ENCODE assay signal across 33 cellular contexts in the genomic region with DNA sequence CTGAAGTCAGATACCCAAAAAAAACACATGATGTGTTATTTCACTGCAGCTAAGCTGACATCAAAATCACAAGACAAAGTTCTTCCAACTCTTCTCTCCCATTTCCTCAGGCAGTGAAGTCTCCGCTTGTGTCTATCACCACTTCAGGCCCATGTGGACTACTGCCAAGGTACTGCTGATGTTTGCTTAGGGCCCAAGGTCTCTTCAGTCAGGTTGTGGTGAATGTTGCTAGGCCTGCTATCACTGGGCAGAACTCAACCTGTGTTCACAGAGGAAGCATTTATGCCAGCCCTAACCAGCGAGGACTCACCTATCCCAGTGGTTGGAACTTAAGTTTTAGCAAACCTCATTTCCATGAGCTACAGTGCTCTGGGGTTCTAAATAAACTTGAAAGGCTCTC.
A peak's percentile ranks its signal among the peaks of the same experiment; 100 is the strongest.
DNase-seq lines count a peak whose midpoint lies in the region; ATAC-seq, FAIRE-seq and TF ChIP-seq lines count a peak whose summit lies in the region.
"Had no signal": no experiment of that assay in that cellular context is flagged by ENCODE, and none has a peak within 500 bp of the region (broad histone marks: within the 10 kb centered on the region; RNA-seq: fewer than 3 reads in every experiment).

No MANE protein-coding gene starts in this region.

- no peak overlapping the region for H4K8ac ChIP-seq in trophoblast cell (ENCODE audit: low read depth, low read length)

- CTCF ChIA-PET in HepG2 (lab: Yijun Ruan, JAX; ENCODE audit: low intra/inter-chr PET ratio, low total read pairs), result interaction anchor here (0.7 kb wide), 1 partner anchor 1811 kb away, joined by 3 read pairs; no protein-coding TSS in a partner anchor

- no peak overlapping the region for H2AK5ac ChIP-seq in trophoblast cell (ENCODE audit: low read length)

- no peaks in the 10 kb centered on the region for H3K36me3 ChIP-seq in HepG2 (replicated peaks in 1 of 2; ENCODE audit: control insufficient read depth in 1 of 2, insufficient read depth in 2 of 2, low read length in 2 of 2)
- H3K36me3 ChIP-seq in right lobe of liver, result no peaks in the 10 kb centered on the region
- H3K36me3 ChIP-seq in body of pancreas (replicated peaks in 1 of 2; ENCODE audit: insufficient read depth in 1 of 2, low read depth in 2 of 2), result no peaks in the 10 kb centered on the region
- no peaks in the 10 kb centered on the region for H3K36me3 ChIP-seq in pancreas
- no peaks in the 10 kb centered on the region for H3K36me3 ChIP-seq in trophoblast cell (ENCODE audit: control insufficient read depth in 1 of 2, insufficient read depth in 2 of 2, low read length in 2 of 2)
- H3K36me3 ChIP-seq: BE2C; BLaER1; BLaER1 treated with 17β-estradiol and CSF1 and Interleukin-3, amounts not matched to agents 10 nM and 100 nM had no signal

- 0% methylated on average over 1 of the region's 2 CpGs for WGBS in HepG2 (ENCODE audit: low lambda C conversion rate)
- WGBS in right lobe of liver (ENCODE audit: insufficient coverage, low coverage, low lambda C conversion rate, missing lambda C conversion rate), result 60% methylated on average over 2 of the region's 2 CpGs
- WGBS in body of pancreas, 2 donors, result 23 to 36% methylated on average over 1 to 2 of the region's 2 CpGs
- WGBS in pancreas, 2 donors, result 39 to 46% methylated on average over 2 of the region's 2 CpGs
- no CpG with 5 or more reads among the region's 2 CpGs for WGBS in trophoblast cell (ENCODE audit: extremely low coverage, insufficient coverage, insufficient read length)

- H3K79me2 ChIP-seq in HepG2 (ENCODE audit: insufficient read depth, low read length) (no peaks in the 10 kb centered on the region), trophoblast cell (ENCODE audit: control insufficient read depth, insufficient read depth, low read length, poor library complexity) (no peaks in the 10 kb centered on the region)

- FAIRE-seq in HepG2 (lab: Jason Lieb, UNC) (no peak), pancreas (lab: Jason Lieb, UNC) (no peak)
- FAIRE-seq: A204.1, A549, D721Med had no signal

- no peak overlapping the region for H4K12ac ChIP-seq in trophoblast cell (ENCODE audit: low read depth, low read length)

- no peak overlapping the region for H2BK5ac ChIP-seq in trophoblast cell (ENCODE audit: low read depth, low read length, poor library complexity)

- H3K27me3 ChIP-seq in HepG2 (ENCODE audit: control insufficient read depth in 1 of 2, insufficient read depth in 2 of 2, low read length in 2 of 2), result no peaks in the 10 kb centered on the region
- no peaks in the 10 kb centered on the region for H3K27me3 ChIP-seq in right lobe of liver
- no peaks in the 10 kb centered on the region for H3K27me3 ChIP-seq in body of pancreas
- no peaks in the 10 kb centered on the region for H3K27me3 ChIP-seq in pancreas
- no peaks in the 10 kb centered on the region for H3K27me3 ChIP-seq in trophoblast cell (ENCODE audit: insufficient read depth, low read length)
- H3K27me3 ChIP-seq: BE2C; BLaER1; BLaER1 treated with 17β-estradiol and CSF1 and Interleukin-3, amounts not matched to agents 10 nM and 100 nM had no signal

- no peak for TF ChIP-seq EP300 in HepG2 (IDR thresholded peaks at IDR 0.05; ENCODE audit: low read depth in 2 of 2, low read length in 2 of 2)
- no peak for TF ChIP-seq EP300 in HepG2 (CRISPR knock-in tag; IDR thresholded peaks at IDR 0.05; ENCODE audit: borderline replicate concordance)

- H3K4me3 ChIP-seq in HepG2 (replicated peaks in 1 of 3; ENCODE audit: insufficient read depth in 1 of 3, low read depth in 2 of 3, low read length in 3 of 3), result no peak overlapping the region
- H3K4me3 ChIP-seq in right lobe of liver, result no peak overlapping the region
- H3K4me3 ChIP-seq in body of pancreas, result no peak overlapping the region
- no peak overlapping the region for H3K4me3 ChIP-seq in pancreas
- no peak overlapping the region for H3K4me3 ChIP-seq in trophoblast cell (ENCODE audit: low read depth, low read length)
- H3K4me3 ChIP-seq: A549; BLaER1; BLaER1 treated with 17β-estradiol and CSF1 and Interleukin-3, amounts not matched to agents 10 nM and 100 nM had no signal

- POLR2A ChIA-PET in HepG2 (lab: Yijun Ruan, JAX), result no interaction called here

- H3K9ac ChIP-seq in HepG2 (ENCODE audit: insufficient read depth, low read depth, low read length), result no peak overlapping the region
- peak overlapping the region; percentile 23 for H3K9ac ChIP-seq in trophoblast cell (ENCODE audit: low read length)
- H3K9ac ChIP-seq: BLaER1; BLaER1 treated with 17β-estradiol and CSF1 and Interleukin-3, amounts not matched to agents 10 nM and 100 nM had no signal

- no peak overlapping the region for H3K4ac ChIP-seq in trophoblast cell (ENCODE audit: low read depth, low read length)

- H2AFZ ChIP-seq in HepG2 (ENCODE audit: low read length) (no peak overlapping the region), trophoblast cell (ENCODE audit: insufficient read depth, low read length, poor library complexity) (no peak overlapping the region)

- H3K4me1 ChIP-seq in HepG2 (ENCODE audit: insufficient read depth, low read length), result no peaks in the 10 kb centered on the region
- no peaks in the 10 kb centered on the region for H3K4me1 ChIP-seq in right lobe of liver
- H3K4me1 ChIP-seq in body of pancreas, result peaks cover 12% of the 10 kb centered on the region
- peaks cover 0 to 6% (median 4%) of the 10 kb centered on the region in 3 donors for H3K4me1 ChIP-seq in pancreas
- no peaks in the 10 kb centered on the region for H3K4me1 ChIP-seq in trophoblast cell (ENCODE audit: control insufficient read depth in 1 of 2, insufficient read depth in 2 of 2, low read length in 2 of 2)
- H3K4me1 ChIP-seq: A549; BE2C; BLaER1; BLaER1 treated with 17β-estradiol and CSF1 and Interleukin-3, amounts not matched to agents 10 nM and 100 nM; Caco-2 had no signal

- H3K4me2 ChIP-seq in HepG2 (ENCODE audit: low read depth, low read length), result no peak overlapping the region
- H3K4me2 ChIP-seq in trophoblast cell (ENCODE audit: low read length), result no peak overlapping the region
- H3K4me2 ChIP-seq: A549; BLaER1; BLaER1 treated with 17β-estradiol and CSF1 and Interleukin-3, amounts not matched to agents 10 nM and 100 nM had no signal

- BruUV-seq in HepG2 (replicated peaks; lab: Mats Ljungman, UMichigan), result no TSS peak

- in situ Hi-C loops in HepG2 (cut with HindIII; ENCODE audit: extremely low pct_ligation_motif_present, low pct_unique_long_range_greater_than_20kb), result no loop called here

- no peaks in the 10 kb centered on the region for H3K79me1 ChIP-seq in trophoblast cell (ENCODE audit: low read length)

- no peak overlapping the region for H3K14ac ChIP-seq in trophoblast cell (ENCODE audit: low read length)

- no peaks in the 10 kb centered on the region for H4K20me1 ChIP-seq in HepG2 (ENCODE audit: insufficient read depth, low read length)
- H4K20me1 ChIP-seq: BLaER1; BLaER1 treated with 17β-estradiol and CSF1 and Interleukin-3, amounts not matched to agents 10 nM and 100 nM had no signal

- H3K9me3 ChIP-seq in HepG2 (ENCODE audit: low read length), result no peaks in the 10 kb centered on the region
- no peaks in the 10 kb centered on the region for H3K9me3 ChIP-seq in right lobe of liver
- peaks cover 0 to 3% (median 0%) of the 10 kb centered on the region in 3 donors for H3K9me3 ChIP-seq in body of pancreas
- no peaks in the 10 kb centered on the region for H3K9me3 ChIP-seq in pancreas
- H3K9me3 ChIP-seq in trophoblast cell (ENCODE audit: insufficient read depth, low read depth, low read length), result no peaks in the 10 kb centered on the region
- H3K9me3 ChIP-seq: A549; BE2C; BLaER1; BLaER1 treated with 17β-estradiol and CSF1 and Interleukin-3, amounts not matched to agents 10 nM and 100 nM; Caco-2 had no signal

- H4K91ac ChIP-seq in trophoblast cell (ENCODE audit: low read depth, low read length), result no peak overlapping the region

- no peak for DNase-seq in HepG2 (ENCODE audit: low spot score)
- DNase-seq in right lobe of liver, result no peak
- peak; percentile 60 to 80 (median 74) for DNase-seq in body of pancreas
- DNase-seq in pancreas, result peak in 4 of 6 donors; percentile 55 to 65 (median 58)
- no peak for DNase-seq in trophoblast cell
- DNase-seq in RPMI8226, result no peak
- no peak for DNase-seq in medulla oblongata (ENCODE audit: extremely low spot score)
- no peak for DNase-seq in stimulated activated CD4-positive, alpha-beta T cell treated with anti-CD3 and anti-CD28 coated beads, Interleukin-1b, Interleukin-23, amount 100 ng/mL, for 48 hours
- DNase-seq: 8988T; ACHN; AML-193; C1 segment of cervical spinal cord; Caco-2; Calu3; CD4-positive, alpha-beta memory T cell; CD4-positive, alpha-beta T cell; CD4-positive, CD25-positive, alpha-beta regulatory T cell; CD8-positive, alpha-beta memory T cell; CD8-positive, alpha-beta T cell; DMS 273 treated with DMSO at 0.1 percent for 48 hours; DMS153; DMS79; DMS79 treated with DMSO at 0.1 percent for 48 hours; DND-41; EL had no signal

- H2BK12ac ChIP-seq in trophoblast cell (ENCODE audit: low read length), result no peak overlapping the region

- TF ChIP-seq CTCF in HepG2 (CRISPR knock-in tag; IDR thresholded peaks at IDR 0.05), result no peak
- no peak for TF ChIP-seq CTCF in right lobe of liver (IDR thresholded peaks at IDR 0.05)
- TF ChIP-seq CTCF in body of pancreas (IDR thresholded peaks at IDR 0.05), result no peak
- TF ChIP-seq CTCF in pancreas (IDR thresholded peaks at IDR 0.05), result no peak

- H2BK120ac ChIP-seq in trophoblast cell (ENCODE audit: insufficient read depth, low read length, poor library complexity), result no peak overlapping the region

- intact Hi-C loops in HepG2 (cut with micrococcal nuclease; ENCODE audit: unreplicated experiment), result no loop called here
- intact Hi-C loops in right lobe of liver (cut with DNase I), result no loop called here
- intact Hi-C loops in body of pancreas (cut with DNase I), result no loop called here
- intact Hi-C loops in pancreas (cut with DNase I), result no loop called here

- no peak overlapping the region for H3K18ac ChIP-seq in trophoblast cell (ENCODE audit: low read length)

- no peak for TF ChIP-seq RAD21 in HepG2 (CRISPR knock-in tag; IDR thresholded peaks at IDR 0.05)

- H3K23ac ChIP-seq in trophoblast cell (ENCODE audit: low read length), result no peak overlapping the region

- H3K27ac ChIP-seq in HepG2 (ENCODE audit: extremely low read length, insufficient read depth, low read length), result no peak overlapping the region
- H3K27ac ChIP-seq in right lobe of liver, result no peak overlapping the region
- no peak overlapping the region for H3K27ac ChIP-seq in body of pancreas
- H3K27ac ChIP-seq in pancreas, result no peak overlapping the region
- no peak overlapping the region for H3K27ac ChIP-seq in trophoblast cell (ENCODE audit: low read depth, low read length)
- H3K27ac ChIP-seq: 22Rv1; A549; BLaER1; BLaER1 treated with 17β-estradiol and CSF1 and Interleukin-3, amounts not matched to agents 10 nM and 100 nM; C4-2B had no signal

- ATAC-seq in HepG2 (peak; percentile 65; the same call in 2 of the 3 replicates), right lobe of liver (no peak), body of pancreas (peak; percentile 84), pancreas (peak; percentile 86 to 98 (median 97))
- ATAC-seq: A549; CD8-positive, alpha-beta T cell had no signal

- TF ChIP-seq POLR2A in HepG2 (IDR thresholded peaks at IDR 0.05; ENCODE audit: insufficient read depth in 1 of 2, low read depth in 2 of 2, low read length in 2 of 2) (no peak), right lobe of liver (IDR thresholded peaks at IDR 0.05) (no peak), body of pancreas (IDR thresholded peaks at IDR 0.05) (no peak)

TF ChIP-seq in HepG2, 621 proteins besides CTCF, POLR2A, EP300 and RAD21 (continues in another document):
- TF ChIP-seq ZBTB7A (CRISPR knock-in tag; IDR thresholded peaks at IDR 0.05) (no peak), ZC3H4 (CRISPR knock-in tag; IDR thresholded peaks at IDR 0.05; ENCODE audit: borderline replicate concordance) (no peak)

Comparison
In these comparisons a context has a peak if more than half of its experiments do, and no peak if none do; other contexts are left out.
1. ATAC-seq: peak in HepG2 (single experiment), body of pancreas (single experiment) and pancreas (4 of 4); none in right lobe of liver (0 of 4).
2. DNase-seq: peak in body of pancreas (4 of 4) and pancreas (4 of 6); none in HepG2 (single experiment), right lobe of liver (0 of 3), trophoblast cell (0 of 2), RPMI8226 (single experiment), medulla oblongata (single experiment) and stimulated activated CD4-positive, alpha-beta T cell treated with anti-CD3 and anti-CD28 coated beads, Interleukin-1b, Interleukin-23, amount 100 ng/mL, for 48 hours (single experiment).